In genomic region chr1:116111196-116112021, GRCh38 we compare ENCODE assay signal across 9 cellular contexts. TPM values are rescaled to one million over a fixed set of nuclear protein-coding genes. Genes with fewer than 3 reads are reported as not detected.
DNase-seq lines count a peak whose midpoint lies in the region; ATAC-seq and TF ChIP-seq lines count a peak whose summit lies in the region.
"Had no signal": no experiment of that assay in that cellular context is flagged by ENCODE, and none has a peak within 500 bp of the region (broad histone marks: within the 10 kb centered on the region; RNA-seq: fewer than 3 reads in every experiment).

MAB21L3 (plus strand) TSS chr1:116111399; CDS start chr1:116112616, 1,217 bp downstream.

- peaks cover 0 to 38% (median 16%) of the 10 kb centered on the region in 5 donors for H3K4me1 ChIP-seq in subcutaneous abdominal adipose tissue (ENCODE audit: control insufficient read depth in 5 of 5, insufficient read depth in 5 of 5, low read length in 5 of 5)

- H3K27me3 ChIP-seq in subcutaneous abdominal adipose tissue (ENCODE audit: control insufficient read depth in 5 of 5, insufficient read depth in 4 of 5, low read length in 5 of 5), result no peaks in the 10 kb centered on the region
- no peaks in the 10 kb centered on the region for H3K27me3 ChIP-seq in WERI-Rb-1 (ENCODE audit: insufficient read depth, low read depth, severe bottlenecking)

- ATAC-seq in GM19397 (IDR thresholded peaks at IDR 0.05; ENCODE audit: unreplicated experiment), result peak; percentile 51
- peak; percentile 64 for ATAC-seq in HG03066 (IDR thresholded peaks at IDR 0.05; ENCODE audit: low read depth, unreplicated experiment)
- ATAC-seq in GM19467 (IDR thresholded peaks at IDR 0.05; ENCODE audit: unreplicated experiment), result no peak
- no peak for ATAC-seq in T-cell (replicated peaks in 1 of 4)

- no peak within 1 kb of the TSS for H3K27ac Mint-ChIP-seq in T-cell
- H3K27ac Mint-ChIP-seq: dendritic cell treated with granulocyte-macrophage colony-stimulating factor and Interleukin-4, amounts not matched to agents 40 ng/mL and 50 ng/mL, for 4 days had no signal

- no peaks in the 10 kb centered on the region for H3K9me3 ChIP-seq in subcutaneous abdominal adipose tissue (ENCODE audit: control insufficient read depth in 5 of 5, low read length in 5 of 5)
- H3K9me3 ChIP-seq in WERI-Rb-1 (ENCODE audit: severe bottlenecking), result no peaks in the 10 kb centered on the region

- no peak within 1 kb of the TSS for H3K4me3 Mint-ChIP-seq in T-cell
- H3K4me3 Mint-ChIP-seq: dendritic cell treated with granulocyte-macrophage colony-stimulating factor and Interleukin-4, amounts not matched to agents 40 ng/mL and 50 ng/mL, for 4 days had no signal

- H3K4me3 ChIP-seq in epithelial cell of esophagus (ENCODE audit: low read length) (no peak within 1 kb of the TSS), subcutaneous abdominal adipose tissue (ENCODE audit: low read depth in 1 of 5, low read length in 5 of 5) (peak within 1 kb of the TSS in 1 of 5 donors; percentile 32), WERI-Rb-1 (ENCODE audit: low read depth, low read length) (no peak within 1 kb of the TSS)

- H3K27ac ChIP-seq in subcutaneous abdominal adipose tissue (ENCODE audit: low read depth, low read length) (peak within 1 kb of the TSS; percentile 10), WERI-Rb-1 (no peak within 1 kb of the TSS)

- DNase-seq in epithelial cell of esophagus (ENCODE audit: low read depth) (peak; percentile 51), WERI-Rb-1 (no peak), T-cell (no peak)
- DNase-seq in stimulated activated CD4-positive, alpha-beta T cell treated with anti-CD3 and anti-CD28 coated beads, Interleukin-12 subunit alpha, Interleukin-12 subunit beta, amount 100 ng/mL, for 4 hours, result no peak

- H3K9me3 Mint-ChIP-seq in T-cell, result no peaks in the 10 kb centered on the region
- H3K9me3 Mint-ChIP-seq: dendritic cell treated with granulocyte-macrophage colony-stimulating factor and Interleukin-4, amounts not matched to agents 40 ng/mL and 50 ng/mL, for 4 days had no signal

- POLR2A ChIA-PET in T-cell (lab: Charles Lee), result interaction anchor here in 1 of 2 donors (0.7 kb wide), 1 partner anchor 151 kb away, joined by 3 read pairs; no protein-coding TSS in a partner anchor

- H3K4me1 Mint-ChIP-seq in T-cell, result no peaks in the 10 kb centered on the region

- CTCF ChIA-PET in T-cell (lab: Charles Lee), result interaction anchor here (0.6 to 0.9 kb wide), 3 partner anchors 29 to 1352 kb away, joined by 3 to 4 read pairs (median 3); no protein-coding TSS in a partner anchor

- no peaks in the 10 kb centered on the region for H3K36me3 ChIP-seq in subcutaneous abdominal adipose tissue (ENCODE audit: control insufficient read depth in 5 of 5, insufficient read depth in 5 of 5, low read length in 5 of 5)
- no peaks in the 10 kb centered on the region for H3K36me3 ChIP-seq in WERI-Rb-1

- no peak for TF ChIP-seq CTCF in epithelial cell of esophagus (IDR thresholded peaks at IDR 0.05; ENCODE audit: insufficient read depth, low read depth, low read length, missing control alignments)
- TF ChIP-seq CTCF in WERI-Rb-1 (IDR thresholded peaks at IDR 0.05; ENCODE audit: low read depth, low read length), result no peak

- peaks cover 6 to 10% of the 10 kb centered on the region in 2 donors for H3K27me3 Mint-ChIP-seq in T-cell

- H3K36me3 Mint-ChIP-seq in T-cell, result no peaks in the 10 kb centered on the region

- no peak within 1 kb of the TSS for H3K9ac ChIP-seq in subcutaneous abdominal adipose tissue (ENCODE audit: low read length in 5 of 5)

RNA-seq across cellular contexts. Expression of gene MAB21L3, which starts in this region (rescaled TPM):
- not detected for total RNA-seq in T-cell

Comparison
In these comparisons a context has a peak if more than half of its experiments do, and no peak if none do; other contexts are left out.
1. ATAC-seq: peak in GM19397 (single experiment) and HG03066 (single experiment); none in GM19467 (single experiment) and T-cell (0 of 4).